29 cellular contexts compared by ENCODE assay signal in genomic region chr3:104943931-104944330, GRCh38.
"Had no signal": no experiment of that assay in that cellular context is flagged by ENCODE, and none has a peak within 500 bp of the region (broad histone marks: within the 10 kb centered on the region; RNA-seq: fewer than 3 reads in every experiment).

No MANE protein-coding gene starts in this region.

- H3K4me2 ChIP-seq: PC-9 had no signal

- H2AFZ ChIP-seq: PC-9 had no signal

- H3K4me3 ChIP-seq: PC-9 had no signal

- ATAC-seq: activated naive CD8-positive, alpha-beta T cell treated with anti-CD3 and anti-CD28 coated beads, Interleukin-2, amount 50 U/mL, for 24 hours; activated T-cell treated with anti-CD3 and anti-CD28 coated beads, Interleukin-2, amount 50 U/mL, for 4 hours had no signal

- H3K27ac ChIP-seq: PC-9, VCaP had no signal

- DNase-seq: activated B cell treated with CpG ODN at 0.5 μM for 24 hours; activated CD4-positive, alpha-beta memory T cell treated with anti-CD3 and anti-CD28 coated beads for 36 hours; activated CD4-positive, alpha-beta T cell treated with anti-CD3 and anti-CD28 coated beads for 4 hours; activated CD4-positive, alpha-beta T cell treated with anti-CD3 and anti-CD28 coated beads, Interleukin-2, amount 50 U/mL, for 1 hour; activated CD4-positive, CD25-positive, alpha-beta regulatory T cell treated with anti-CD3 and anti-CD28 coated beads, Interleukin-2, amount 50 U/mL, for 72 hours; activated CD8-positive, alpha-beta memory T cell treated with anti-CD3 and anti-CD28 coated beads, Interleukin-2, amount 50 U/mL, for 4 hours; activated naive CD4-positive, alpha-beta T cell treated with anti-CD3 and anti-CD28 coated beads, Interleukin-2, amount 10 ng/mL, durations not matched to agents 7 days and 5 days; activated naive CD8-positive, alpha-beta T cell treated with anti-CD3 and anti-CD28 coated beads, Interleukin-2, amount 50 U/mL, for 24 hours; activated T-cell treated with anti-CD3 and anti-CD28 coated beads for 4 hours; activated T-cell treated with anti-CD3 and anti-CD28 coated beads, Interleukin-2, amount 50 U/mL, for 4 hours; anterior cingulate cortex; central memory CD4-positive, alpha-beta T cell; Karpas-422; NCI-H1105; NCI-H1417 treated with DMSO at 0.1 percent for 48 hours; NCI-H1694; NCI-H1930; NCI-H2081 treated with DMSO at 0.1 percent for 48 hours; NCI-H510A; NCI-H526; NCI-H748 treated with DMSO at 0.1 percent for 48 hours; NK-92 treated with Interleukin-12 subunit alpha and Interleukin-12 subunit beta, amount 100 ng/mL, for 24 hours; PC-9; SHP77 treated with DMSO at 0.1 percent for 48 hours; SW 1271; T-helper 1 cell; T-helper 2 cell; T-helper 9 cell had no signal
